34 cellular contexts compared by ENCODE assay signal in genomic region chr20:33008336-33009213, GRCh38. TPM values are rescaled to one million over a fixed set of nuclear protein-coding genes. Genes with fewer than 3 reads are reported as not detected.
"Had no signal": no experiment of that assay in that cellular context is flagged by ENCODE, and none has a peak within 500 bp of the region (broad histone marks: within the 10 kb centered on the region; RNA-seq: fewer than 3 reads in every experiment).

No MANE protein-coding gene starts in this region.

- H3K27ac Mint-ChIP-seq: activated CD4-positive, alpha-beta memory T cell treated with anti-CD3 and anti-CD28 coated beads for 36 hours; activated CD4-positive, alpha-beta T cell treated with anti-CD3 and anti-CD28 coated beads, Interleukin-2, amount 10 ng/mL, durations not matched to agents 24 days and 14 days; activated T-helper 1 cell treated with anti-CD3 and anti-CD28 coated beads, Interleukin-12 subunit alpha, Interleukin-12 subunit beta, Interleukin-2, Interleukin-4 antibody, amounts not matched to agents 30 ng/mL and 10 ng/mL and 1 ng/mL, durations not matched to agents 14 hours and 24 hours and 36 hours; dendritic cell treated with granulocyte-macrophage colony-stimulating factor and Interleukin-4, amounts not matched to agents 40 ng/mL and 50 ng/mL, for 4 days; endodermal cell; mesothelial cell of epicardium; stimulated activated naive CD8-positive, alpha-beta T cell treated with anti-CD3 and anti-CD28 coated beads, Interleukin-15, Interleukin-2, amounts not matched to agents 100 ng/mL and 50 ng/mL, for 24 hours; T-helper 2 cell treated with Interferon-gamma antibody and Interleukin-4, amounts not matched to agents 5 μg/mL and 100 μg/mL, for 36 hours had no signal

- FAIRE-seq: keratinocyte had no signal

- H3K4me1 Mint-ChIP-seq: mesothelial cell of epicardium, naive B cell had no signal

- H3K27me3 ChIP-seq: breast epithelium, uterus had no signal

- H3K27ac ChIP-seq: breast epithelium, thoracic aorta, uterus had no signal

- H3K4me3 ChIP-seq: breast epithelium, thoracic aorta, uterus had no signal

- H3K27me3 Mint-ChIP-seq: activated CD4-positive, alpha-beta memory T cell treated with anti-CD3 and anti-CD28 coated beads for 36 hours; activated CD4-positive, alpha-beta T cell treated with anti-CD3 and anti-CD28 coated beads, Interleukin-2, amount 10 ng/mL, durations not matched to agents 24 days and 14 days; dendritic cell treated with granulocyte-macrophage colony-stimulating factor and Interleukin-4, amounts not matched to agents 40 ng/mL and 50 ng/mL, for 4 days; stimulated activated naive CD8-positive, alpha-beta T cell treated with anti-CD3 and anti-CD28 coated beads, Interleukin-15, Interleukin-2, amounts not matched to agents 100 ng/mL and 50 ng/mL, for 24 hours had no signal

- ATAC-seq: activated CD4-positive, CD25-positive, alpha-beta regulatory T cell treated with anti-CD3 and anti-CD28 coated beads, Interleukin-2, amount 50 U/mL, for 24 hours; esophagus mucosa; left colon had no signal

- H3K36me3 Mint-ChIP-seq: mesothelial cell of epicardium had no signal

- DNase-seq: activated CD4-positive, alpha-beta memory T cell treated with anti-CD3 and anti-CD28 coated beads for 36 hours; activated CD4-positive, alpha-beta T cell treated with anti-CD3 and anti-CD28 coated beads, Interleukin-2, amount 10 ng/mL, durations not matched to agents 24 days and 14 days; activated CD8-positive, alpha-beta memory T cell treated with anti-CD3 and anti-CD28 coated beads, Interleukin-2, amount 50 U/mL, for 4 hours; activated effector memory CD4-positive, alpha-beta T cell treated with anti-CD3 and anti-CD28 coated beads, Interleukin-2, amount 50 U/mL, for 16 hours; activated naive CD4-positive, alpha-beta T cell treated with anti-CD3 and anti-CD28 coated beads, Interleukin-2, amount 50 U/mL, for 16 hours; activated T-cell treated with anti-CD3 and anti-CD28 coated beads, Interleukin-2, amount 50 U/mL, for 1 hour; amniotic stem cell; central memory CD4-positive, alpha-beta T cell; endodermal cell; foreskin fibroblast; hippocampal formation; left colon; naive B cell; stimulated activated CD4-positive, alpha-beta T cell treated with anti-CD3 and anti-CD28 coated beads, Interleukin-12 subunit alpha, Interleukin-12 subunit beta, amount 100 ng/mL, for 4 hours; stimulated activated CD4-positive, alpha-beta T cell treated with anti-CD3 and anti-CD28 coated beads, Interleukin-4, amount 100 ng/mL, for 1 hour; T-helper 1 cell; trophoblast cell; uterus had no signal

- H3K9me3 ChIP-seq: thoracic aorta, uterus had no signal

- H3K4me3 Mint-ChIP-seq: activated CD4-positive, alpha-beta memory T cell treated with anti-CD3 and anti-CD28 coated beads for 36 hours; activated CD4-positive, alpha-beta T cell treated with anti-CD3 and anti-CD28 coated beads, Interleukin-2, amount 10 ng/mL, durations not matched to agents 24 days and 14 days; activated T-helper 1 cell treated with anti-CD3 and anti-CD28 coated beads, Interleukin-12 subunit alpha, Interleukin-12 subunit beta, Interleukin-2, Interleukin-4 antibody, amounts not matched to agents 30 ng/mL and 10 ng/mL and 1 ng/mL, durations not matched to agents 14 hours and 24 hours and 36 hours; dendritic cell treated with granulocyte-macrophage colony-stimulating factor and Interleukin-4, amounts not matched to agents 40 ng/mL and 50 ng/mL, for 4 days; endodermal cell; mesothelial cell of epicardium; naive B cell; stimulated activated naive CD8-positive, alpha-beta T cell treated with anti-CD3 and anti-CD28 coated beads, Interleukin-15, Interleukin-2, amounts not matched to agents 100 ng/mL and 50 ng/mL, for 24 hours; T-helper 2 cell treated with Interferon-gamma antibody and Interleukin-4, amounts not matched to agents 5 μg/mL and 100 μg/mL, for 36 hours had no signal

- H3K9me3 Mint-ChIP-seq: stimulated activated naive CD8-positive, alpha-beta T cell treated with anti-CD3 and anti-CD28 coated beads, Interleukin-15, Interleukin-2, amounts not matched to agents 100 ng/mL and 50 ng/mL, for 24 hours had no signal

- H3K4me1 ChIP-seq: breast epithelium, uterus had no signal

- H3K36me3 ChIP-seq: breast epithelium, thoracic aorta, uterus had no signal

RNA-seq across cellular contexts. Expression of gene BPIFB2, which starts 1.1 kb away (rescaled TPM):
- total RNA-seq: activated CD4-positive, alpha-beta memory T cell treated with anti-CD3 and anti-CD28 coated beads for 36 hours; activated CD4-positive, alpha-beta T cell treated with anti-CD3 and anti-CD28 coated beads, Interleukin-2, amount 10 ng/mL, durations not matched to agents 24 days and 14 days; activated CD8-positive, alpha-beta memory T cell treated with anti-CD3 and anti-CD28 coated beads for 36 hours; activated T-helper 1 cell treated with anti-CD3 and anti-CD28 coated beads, Interleukin-12 subunit alpha, Interleukin-12 subunit beta, Interleukin-2, Interleukin-4 antibody, amounts not matched to agents 30 ng/mL and 10 ng/mL and 1 ng/mL, durations not matched to agents 14 hours and 24 hours and 36 hours; endodermal cell; left colon; lower leg skin; mesothelial cell of epicardium; omental fat pad; skeletal muscle tissue; subcutaneous adipose tissue; thoracic aorta; uterus had no signal
- polyA plus RNA-seq: keratinocyte, neural cell had no signal

RNA-seq across cellular contexts. Expression of gene SUN5, which starts 4.3 kb away (rescaled TPM):
- total RNA-seq: activated CD4-positive, alpha-beta memory T cell treated with anti-CD3 and anti-CD28 coated beads for 36 hours; activated CD4-positive, alpha-beta T cell treated with anti-CD3 and anti-CD28 coated beads, Interleukin-2, amount 10 ng/mL, durations not matched to agents 24 days and 14 days; activated CD8-positive, alpha-beta memory T cell treated with anti-CD3 and anti-CD28 coated beads for 36 hours; activated T-helper 1 cell treated with anti-CD3 and anti-CD28 coated beads, Interleukin-12 subunit alpha, Interleukin-12 subunit beta, Interleukin-2, Interleukin-4 antibody, amounts not matched to agents 30 ng/mL and 10 ng/mL and 1 ng/mL, durations not matched to agents 14 hours and 24 hours and 36 hours; breast epithelium; endodermal cell; esophagus mucosa; left colon; lower leg skin; mesothelial cell of epicardium; omental fat pad; skeletal muscle tissue; subcutaneous adipose tissue; thoracic aorta; uterus had no signal
- polyA plus RNA-seq: keratinocyte, neural cell had no signal

RNA-seq across cellular contexts. Expression of gene BPIFB6, which starts 22.9 kb away (rescaled TPM):
- total RNA-seq: activated CD4-positive, alpha-beta memory T cell treated with anti-CD3 and anti-CD28 coated beads for 36 hours; activated CD4-positive, alpha-beta T cell treated with anti-CD3 and anti-CD28 coated beads, Interleukin-2, amount 10 ng/mL, durations not matched to agents 24 days and 14 days; activated CD8-positive, alpha-beta memory T cell treated with anti-CD3 and anti-CD28 coated beads for 36 hours; activated T-helper 1 cell treated with anti-CD3 and anti-CD28 coated beads, Interleukin-12 subunit alpha, Interleukin-12 subunit beta, Interleukin-2, Interleukin-4 antibody, amounts not matched to agents 30 ng/mL and 10 ng/mL and 1 ng/mL, durations not matched to agents 14 hours and 24 hours and 36 hours; breast epithelium; endodermal cell; esophagus mucosa; left colon; lower leg skin; mesothelial cell of epicardium; omental fat pad; skeletal muscle tissue; subcutaneous adipose tissue; thoracic aorta; uterus had no signal
- polyA plus RNA-seq: keratinocyte, neural cell had no signal

RNA-seq across cellular contexts. Expression of gene BPIFB3, which starts 45.1 kb away (rescaled TPM):
- total RNA-seq: activated CD4-positive, alpha-beta memory T cell treated with anti-CD3 and anti-CD28 coated beads for 36 hours; activated CD4-positive, alpha-beta T cell treated with anti-CD3 and anti-CD28 coated beads, Interleukin-2, amount 10 ng/mL, durations not matched to agents 24 days and 14 days; activated CD8-positive, alpha-beta memory T cell treated with anti-CD3 and anti-CD28 coated beads for 36 hours; activated T-helper 1 cell treated with anti-CD3 and anti-CD28 coated beads, Interleukin-12 subunit alpha, Interleukin-12 subunit beta, Interleukin-2, Interleukin-4 antibody, amounts not matched to agents 30 ng/mL and 10 ng/mL and 1 ng/mL, durations not matched to agents 14 hours and 24 hours and 36 hours; breast epithelium; endodermal cell; esophagus mucosa; left colon; lower leg skin; mesothelial cell of epicardium; omental fat pad; skeletal muscle tissue; subcutaneous adipose tissue; thoracic aorta; uterus had no signal
- polyA plus RNA-seq: keratinocyte, neural cell had no signal
